In the genomic region with DNA sequence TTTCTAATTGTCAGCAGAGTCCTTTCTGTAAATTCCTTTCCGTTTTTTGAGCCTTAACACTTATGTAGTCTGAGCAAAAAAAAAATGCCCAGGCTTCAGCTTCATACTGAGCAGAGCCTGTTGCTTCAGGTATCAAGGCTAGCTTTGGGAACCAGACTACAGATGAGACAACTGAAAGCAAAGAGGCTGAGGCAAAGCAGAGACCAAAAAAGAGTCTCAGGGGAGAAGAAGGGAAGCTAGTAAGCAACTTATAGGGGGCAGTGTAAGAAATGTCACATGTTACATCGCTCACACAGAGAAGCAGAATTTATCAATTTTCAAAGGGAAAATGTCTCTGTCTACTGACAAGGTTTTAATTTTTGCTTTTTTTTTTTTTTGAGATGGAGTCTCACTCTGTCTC, we compare ENCODE assay signal across 21 cellular contexts. TPM values are rescaled to one million over a fixed set of nuclear protein-coding genes. Genes with fewer than 3 reads are reported as not detected.
DNase-seq lines count a peak whose midpoint lies in the region; ATAC-seq and TF ChIP-seq lines count a peak whose summit lies in the region.
"Had no signal": no experiment of that assay in that cellular context is flagged by ENCODE, and none has a peak within 500 bp of the region (broad histone marks: within the 10 kb centered on the region; RNA-seq: fewer than 3 reads in every experiment).

No MANE protein-coding gene starts in this region.

- TF ChIP-seq POLR2A in breast epithelium (IDR thresholded peaks at IDR 0.05): no peak
- no peak for TF ChIP-seq POLR2A in gastrocnemius medialis (IDR thresholded peaks at IDR 0.05)

- TF ChIP-seq CTCF in MCF 10A (IDR thresholded peaks at IDR 0.05; ENCODE audit: unreplicated experiment): no peak
- TF ChIP-seq CTCF in breast epithelium (IDR thresholded peaks at IDR 0.05): no peak
- no peak for TF ChIP-seq CTCF in HEK293 (tag by site-specific recombination; IDR thresholded peaks at IDR 0.05)
- TF ChIP-seq CTCF in SU-DHL-6 (IDR thresholded peaks at IDR 0.05; ENCODE audit: insufficient read depth, low read length, poor library complexity, severe bottlenecking): no peak
- no peak for TF ChIP-seq CTCF in Calu3 (IDR thresholded peaks at IDR 0.05; ENCODE audit: unreplicated experiment)
- no peak for TF ChIP-seq CTCF in mucosa of descending colon (IDR thresholded peaks at IDR 0.05)
- no peak for TF ChIP-seq CTCF in gastrocnemius medialis (IDR thresholded peaks at IDR 0.05 in 4 of 5, conservative IDR thresholded peaks at IDR 0.05 in 1 of 5)

- BruUV-seq in MCF 10A (replicated peaks; lab: Mats Ljungman, UMichigan): no TSS peak
- BruUV-seq in Calu3 (replicated peaks; lab: Mats Ljungman, UMichigan): no TSS peak

- H3K27me3 Mint-ChIP-seq in MCF 10A (ENCODE audit: insufficient read depth, unreplicated experiment) (no peaks in the 10 kb centered on the region), Calu3 (ENCODE audit: unreplicated experiment) (no peaks in the 10 kb centered on the region)
- no peaks in the 10 kb centered on the region for H3K27me3 Mint-ChIP-seq in stimulated activated naive B cell treated with anti-CD40 and anti-IgM and Interleukin-4, amounts not matched to agents 10 μg/mL and 1 μg/mL and 100 μg/mL, for 72 hours

- peaks cover 0 to 7% of the 10 kb centered on the region in 2 donors for H3K4me1 ChIP-seq in breast epithelium
- H3K4me1 ChIP-seq in HEK293 (ENCODE audit: control insufficient read depth, insufficient read depth, low read length): peaks cover 6% of the 10 kb centered on the region
- peaks cover 13% of the 10 kb centered on the region for H3K4me1 ChIP-seq in mucosa of descending colon (ENCODE audit: low read depth)
- H3K4me1 ChIP-seq in gastrocnemius medialis: peaks cover 12 to 20% of the 10 kb centered on the region in 2 donors

- no peaks in the 10 kb centered on the region for H3F3A ChIP-seq in SU-DHL-6 (ENCODE audit: insufficient read depth)

- peaks cover 5% of the 10 kb centered on the region; the same call in 1 of the 2 replicates for H4K20me1 ChIP-seq in SU-DHL-6 (ENCODE audit: low read depth, low read length)

- no peak overlapping the region for H3K9ac ChIP-seq in SU-DHL-6 (ENCODE audit: low read length)

- H3K4me2 ChIP-seq in SU-DHL-6 (ENCODE audit: low read depth, low read length, poor library complexity, severe bottlenecking): peak overlapping the region; percentile 83

- no peaks in the 10 kb centered on the region for H3K9me2 ChIP-seq in SU-DHL-6 (replicated peaks; ENCODE audit: insufficient read depth, low read length)

- H3K36me3 Mint-ChIP-seq in MCF 10A (ENCODE audit: insufficient read depth, unreplicated experiment) (peaks cover 8% of the 10 kb centered on the region), Calu3 (ENCODE audit: insufficient read depth, unreplicated experiment) (peaks cover 34% of the 10 kb centered on the region)
- H3K36me3 Mint-ChIP-seq in stimulated activated naive B cell treated with anti-CD40 and anti-IgM and Interleukin-4, amounts not matched to agents 10 μg/mL and 1 μg/mL and 100 μg/mL, for 72 hours: peaks cover 13 to 23% of the 10 kb centered on the region in 2 donors

- DNase-seq in MCF 10A (ENCODE audit: unreplicated experiment): no peak
- no peak for DNase-seq in breast epithelium (ENCODE audit: low spot score in 2 of 2)
- no peak for DNase-seq in stimulated activated naive B cell treated with anti-CD40 and anti-IgM and Interleukin-4, amounts not matched to agents 10 μg/mL and 1 μg/mL and 100 μg/mL, for 72 hours
- DNase-seq in Calu3: no peak
- no peak for DNase-seq in mucosa of descending colon
- DNase-seq in gastrocnemius medialis: no peak
- DNase-seq: activated CD4-positive, alpha-beta T cell treated with anti-CD3 and anti-CD28 coated beads, Interleukin-2, amount 50 U/mL, for 1 hour; islet precursor cell; NCI-H1436; NCI-H526 treated with DMSO at 0.1 percent for 48 hours; Right ventricle myocardium superior; sigmoid colon; SW 1271 had no signal

- H3K9me3 ChIP-seq in breast epithelium: no peaks in the 10 kb centered on the region
- no peaks in the 10 kb centered on the region for H3K9me3 ChIP-seq in HEK293 (ENCODE audit: control insufficient read depth, insufficient read depth, low read depth, low read length)
- no peaks in the 10 kb centered on the region for H3K9me3 ChIP-seq in SU-DHL-6 (ENCODE audit: insufficient read depth, low read length)
- H3K9me3 ChIP-seq in mucosa of descending colon: no peaks in the 10 kb centered on the region
- H3K9me3 ChIP-seq in gastrocnemius medialis: no peaks in the 10 kb centered on the region
- H3K9me3 ChIP-seq: esophagus muscularis mucosa, gastroesophageal sphincter, sigmoid colon, suprapubic skin had no signal

- H3K36me3 ChIP-seq in breast epithelium: no peaks in the 10 kb centered on the region
- H3K36me3 ChIP-seq in HEK293 (ENCODE audit: control insufficient read depth in 2 of 2, insufficient read depth in 1 of 2, low read length in 2 of 2): peaks cover 28 to 40% of the 10 kb centered on the region in 2 experiments
- H3K36me3 ChIP-seq in SU-DHL-6 (ENCODE audit: low read length): peaks cover 7% of the 10 kb centered on the region; the same call in 1 of the 2 replicates
- no peaks in the 10 kb centered on the region for H3K36me3 ChIP-seq in mucosa of descending colon (ENCODE audit: low read depth)
- no peaks in the 10 kb centered on the region for H3K36me3 ChIP-seq in gastrocnemius medialis
- H3K36me3 ChIP-seq: sigmoid colon, suprapubic skin had no signal

- ATAC-seq in stimulated activated naive B cell treated with anti-CD40 and anti-IgM and Interleukin-4, amounts not matched to agents 10 μg/mL and 1 μg/mL and 100 μg/mL, for 72 hours (replicated peaks): peak; percentile 31 to 43
- ATAC-seq in mucosa of descending colon: no peak
- ATAC-seq in gastrocnemius medialis: no peak
- ATAC-seq: gastroesophageal sphincter had no signal

- H3K27me3 ChIP-seq in breast epithelium (no peaks in the 10 kb centered on the region), SU-DHL-6 (ENCODE audit: low read length) (no peaks in the 10 kb centered on the region), gastrocnemius medialis (no peaks in the 10 kb centered on the region)
- H3K27me3 ChIP-seq: esophagus muscularis mucosa, sigmoid colon, suprapubic skin had no signal

- intact Hi-C loops in MCF 10A (cut with micrococcal nuclease): no loop called here
- intact Hi-C loops in breast epithelium (cut with DNase I; ENCODE audit: low total_unique reads): no loop called here
- intact Hi-C loops in Calu3 (cut with micrococcal nuclease; ENCODE audit: unreplicated experiment): no loop called here
- intact Hi-C loops in mucosa of descending colon (cut with DNase I, micrococcal nuclease): no loop called here
- intact Hi-C loops in gastrocnemius medialis (cut with DNase I; ENCODE audit: low total_unique reads): no loop called here

- H3K27ac ChIP-seq in breast epithelium: no peak overlapping the region
- no peak overlapping the region for H3K27ac ChIP-seq in HEK293 (ENCODE audit: extremely low read depth, low read depth, low read length)
- peak overlapping the region; percentile 9; the same call in 1 of the 2 replicates for H3K27ac ChIP-seq in SU-DHL-6 (ENCODE audit: low read depth, low read length)
- no peak overlapping the region for H3K27ac ChIP-seq in gastrocnemius medialis
- H3K27ac ChIP-seq: coronary artery, esophagus muscularis mucosa, gastroesophageal sphincter, sigmoid colon, suprapubic skin had no signal

- H3K27ac Mint-ChIP-seq in MCF 10A (ENCODE audit: low read depth, unreplicated experiment): peak overlapping the region; percentile 54
- H3K27ac Mint-ChIP-seq in stimulated activated naive B cell treated with anti-CD40 and anti-IgM and Interleukin-4, amounts not matched to agents 10 μg/mL and 1 μg/mL and 100 μg/mL, for 72 hours: peak overlapping the region; percentile 7
- no peak overlapping the region for H3K27ac Mint-ChIP-seq in Calu3 (ENCODE audit: unreplicated experiment)
- H3K27ac Mint-ChIP-seq: CD14-positive monocyte had no signal

- H3K4me3 Mint-ChIP-seq in MCF 10A (ENCODE audit: unreplicated experiment): no peak overlapping the region
- H3K4me3 Mint-ChIP-seq in stimulated activated naive B cell treated with anti-CD40 and anti-IgM and Interleukin-4, amounts not matched to agents 10 μg/mL and 1 μg/mL and 100 μg/mL, for 72 hours: peak overlapping the region; percentile 22 to 27
- H3K4me3 Mint-ChIP-seq in Calu3 (ENCODE audit: low read depth, unreplicated experiment): no peak overlapping the region
- H3K4me3 Mint-ChIP-seq: CD14-positive monocyte had no signal

- POLR2A ChIA-PET in MCF 10A (lab: Yijun Ruan, JAX) (no interaction called here), HEK293 (lab: Yijun Ruan, JAX) (interaction anchor here (0.7 to 1.5 kb wide), 6 partner anchors 11 to 1443 kb away, joined by 3 to 5 read pairs (median 4); partner anchors contain the start of genes CAMKK1, CTNS and SHPK)

- H3K4me3 ChIP-seq in breast epithelium (no peak overlapping the region), HEK293 (ENCODE audit: low read depth, low read length) (no peak overlapping the region), SU-DHL-6 (ENCODE audit: insufficient read depth, low read length, poor library complexity, severe bottlenecking) (no peak overlapping the region), mucosa of descending colon (no peak overlapping the region), gastrocnemius medialis (no peak overlapping the region)
- H3K4me3 ChIP-seq: coronary artery, esophagus muscularis mucosa, gastroesophageal sphincter, sigmoid colon, suprapubic skin had no signal

- in situ Hi-C loops in gastrocnemius medialis (cut with MboI; ENCODE audit: low sequenced_read_pairs in 4 of 4): no loop called here

- H3K4me1 Mint-ChIP-seq in MCF 10A (ENCODE audit: insufficient read depth, unreplicated experiment) (peaks cover 19% of the 10 kb centered on the region), Calu3 (ENCODE audit: low read depth, unreplicated experiment) (peaks cover 19% of the 10 kb centered on the region)
- peaks cover 24 to 40% of the 10 kb centered on the region in 2 donors for H3K4me1 Mint-ChIP-seq in stimulated activated naive B cell treated with anti-CD40 and anti-IgM and Interleukin-4, amounts not matched to agents 10 μg/mL and 1 μg/mL and 100 μg/mL, for 72 hours

- no peak overlapping the region for H2AFZ ChIP-seq in SU-DHL-6 (ENCODE audit: low read depth, low read length, severe bottlenecking)

- H3K79me2 ChIP-seq in SU-DHL-6 (ENCODE audit: insufficient read depth, low read length): peaks cover 53% of the 10 kb centered on the region

- H3K9me3 Mint-ChIP-seq in MCF 10A (ENCODE audit: unreplicated experiment) (no peaks in the 10 kb centered on the region), Calu3 (ENCODE audit: low read depth, unreplicated experiment) (no peaks in the 10 kb centered on the region)
- no peaks in the 10 kb centered on the region for H3K9me3 Mint-ChIP-seq in stimulated activated naive B cell treated with anti-CD40 and anti-IgM and Interleukin-4, amounts not matched to agents 10 μg/mL and 1 μg/mL and 100 μg/mL, for 72 hours
- H3K9me3 Mint-ChIP-seq: CD14-positive monocyte, neural crest cell had no signal

- CTCF ChIA-PET in MCF 10A (lab: Yijun Ruan, JAX) (interaction anchor here (0.7 to 5.2 kb wide), 6 partner anchors 8 to 731 kb away, joined by 3 to 40 read pairs (median 3); no protein-coding TSS in a partner anchor), HEK293 (lab: Yijun Ruan, JAX) (interaction anchor here (0.6 to 8.4 kb wide), 5 partner anchors 12 to 141 kb away, joined by 3 to 84 read pairs (median 4); no protein-coding TSS in a partner anchor), Calu3 (lab: Charles Lee) (no interaction called here)

RNA-seq across cellular contexts. Expression of gene HASPIN, which starts 3.3 kb away (rescaled TPM):
- total RNA-seq in MCF 10A (2022) (3.7 and 6.4 TPM in 2 replicates), breast epithelium (under 1 TPM; 0.29 to 0.48 (median 0.33) TPM), Calu3 (2022) (11.8 and 13.4 TPM in 2 replicates), mucosa of descending colon (1 to 10 TPM in 2 of 3 donors, under 1 TPM in 1; 0.70 to 3.6 (median 1.1) TPM), gastrocnemius medialis (1 to 10 TPM in 1 of 4 donors, under 1 TPM in 3; 0.20 to 1.3 (median 0.24) TPM)

RNA-seq across cellular contexts. Expression of gene P2RX5, which starts 31.1 kb away (rescaled TPM):
- total RNA-seq in MCF 10A (2022) (4.8 and 4.9 TPM in 2 replicates), breast epithelium (1 to 10 TPM in 1 of 3 donors, under 1 TPM in 2; 0.29 to 2.0 (median 0.32) TPM), Calu3 (2022) (11.1 and 11.6 TPM in 2 replicates), mucosa of descending colon (1 to 10 TPM in 2 of 3 donors, under 1 TPM in 1; 0.73 to 2.6 (median 2.2) TPM), gastrocnemius medialis (10 to 100 TPM; 12.3 to 52.9 (median 30.2) TPM)

RNA-seq across cellular contexts. Expression of gene EMC6, which starts 58.4 kb away (rescaled TPM):
- 72.2 and 78.5 TPM in 2 replicates for total RNA-seq in MCF 10A (2022)
- total RNA-seq in breast epithelium: 10 to 100 TPM; 12.5 to 19.0 (median 15.1) TPM
- 38.2 and 42.9 TPM in 2 replicates for total RNA-seq in Calu3 (2022)
- 10 to 100 TPM; 29.3 to 41.3 (median 32.8) TPM for total RNA-seq in mucosa of descending colon
- total RNA-seq in gastrocnemius medialis: 10 to 100 TPM; 40.6 to 73.8 (median 54.5) TPM

RNA-seq across cellular contexts. Expression of gene TAX1BP3, which starts 58.7 kb away (rescaled TPM):
- total RNA-seq in MCF 10A (2022) (130 and 147 TPM in 2 replicates), breast epithelium (100 to 1,000 TPM in 2 of 3 donors, 10 to 100 TPM in 1; 79.6 to 134 (median 107) TPM), Calu3 (2022) (63.9 and 66.1 TPM in 2 replicates), mucosa of descending colon (100 to 1,000 TPM; 162 to 297 (median 197) TPM), gastrocnemius medialis (10 to 100 TPM; 24.1 to 45.1 (median 33.8) TPM)

Comparison
In these comparisons a context has a peak if more than half of its experiments do, and no peak if none do; other contexts are left out.
1. H3K4me3 Mint-ChIP-seq: peak in stimulated activated naive B cell treated with anti-CD40 and anti-IgM and Interleukin-4, amounts not matched to agents 10 μg/mL and 1 μg/mL and 100 μg/mL, for 72 hours (2 of 2); none in MCF 10A (single experiment) and Calu3 (single experiment).
2. ATAC-seq: peak in stimulated activated naive B cell treated with anti-CD40 and anti-IgM and Interleukin-4, amounts not matched to agents 10 μg/mL and 1 μg/mL and 100 μg/mL, for 72 hours (2 of 2); none in mucosa of descending colon (single experiment) and gastrocnemius medialis (0 of 2).